ENCODE assay signal across 20 cellular contexts in genomic region chr9:85007753-85008152, GRCh38.
A peak's percentile ranks its signal among the peaks of the same experiment; 100 is the strongest.
DNase-seq lines count a peak whose midpoint lies in the region; ATAC-seq and TF ChIP-seq lines count a peak whose summit lies in the region.
"Had no signal": no experiment of that assay in that cellular context is flagged by ENCODE, and none has a peak within 500 bp of the region (broad histone marks: within the 10 kb centered on the region; RNA-seq: fewer than 3 reads in every experiment).

No MANE protein-coding gene starts in this region.

- no peaks in the 10 kb centered on the region for H3K36me3 ChIP-seq in psoas muscle (ENCODE audit: insufficient read depth in 1 of 2, low read depth in 1 of 2)
- H3K36me3 ChIP-seq: BE2C had no signal

- DNase-seq in renal cortical epithelial cell (ENCODE audit: low read depth) (peak; percentile 57), HuH-7.5 (ENCODE audit: low spot score) (no peak), psoas muscle (no peak)
- DNase-seq: BE2C; C1 segment of cervical spinal cord; Caco-2; CD4-positive, CD25-positive, alpha-beta regulatory T cell; CD8-positive, alpha-beta memory T cell; DMS153; DMS79; GDM1; HCEC 1CT; IMR-90 had no signal

- ATAC-seq in GM18511 (IDR thresholded peaks at IDR 0.05; ENCODE audit: unreplicated experiment) = peak; percentile 61
- peak; percentile 46 for ATAC-seq in GM19463 (IDR thresholded peaks at IDR 0.05; ENCODE audit: unreplicated experiment)
- peak; percentile 79 for ATAC-seq in HG03175 (IDR thresholded peaks at IDR 0.05; ENCODE audit: unreplicated experiment)
- ATAC-seq in HG03108 (IDR thresholded peaks at IDR 0.05; ENCODE audit: unreplicated experiment) = no peak
- no peak for ATAC-seq in psoas muscle
- ATAC-seq: GM23338, K562 had no signal

- intact Hi-C loops in psoas muscle (cut with DNase I) = no loop called here

- H3K4me1 ChIP-seq in psoas muscle = no peaks in the 10 kb centered on the region
- H3K4me1 ChIP-seq: BE2C, Caco-2 had no signal

- no peak for TF ChIP-seq CTCF in psoas muscle (IDR thresholded peaks at IDR 0.05)

- H3K4me3 ChIP-seq in psoas muscle = no peak overlapping the region
- H3K4me3 ChIP-seq: GM23338, K562 had no signal

- 92 to 100% (median 92%) methylated on average over 1 of the region's 1 CpG for WGBS in psoas muscle, 3 donors

- H3K9me3 ChIP-seq in psoas muscle = no peaks in the 10 kb centered on the region
- H3K9me3 ChIP-seq: BE2C, Caco-2 had no signal

- no peak overlapping the region for H3K27ac ChIP-seq in psoas muscle
- H3K27ac ChIP-seq: HL-60 had no signal

- no peaks in the 10 kb centered on the region for H3K27me3 ChIP-seq in psoas muscle (ENCODE audit: insufficient read depth in 3 of 3, low read length in 2 of 3)
- H3K27me3 ChIP-seq: BE2C had no signal

Comparison
In these comparisons a context has a peak if more than half of its experiments do, and no peak if none do; other contexts are left out.
1. ATAC-seq: peak in GM18511 (single experiment), GM19463 (single experiment) and HG03175 (single experiment); none in HG03108 (single experiment) and psoas muscle (0 of 4).